Comparison of ENCODE assay signal across 19 cellular contexts in genomic region chr19:41711376-41712261, GRCh38. TPM values are rescaled to one million over a fixed set of nuclear protein-coding genes. Genes with fewer than 3 reads are reported as not detected.
DNase-seq lines count a peak whose midpoint lies in the region; ATAC-seq, FAIRE-seq and TF ChIP-seq lines count a peak whose summit lies in the region.
"Had no signal": no experiment of that assay in that cellular context is flagged by ENCODE, and none has a peak within 500 bp of the region (broad histone marks: within the 10 kb centered on the region; RNA-seq: fewer than 3 reads in every experiment).

No MANE protein-coding gene starts in this region.

- H3K9me3 ChIP-seq in HEK293 (ENCODE audit: control insufficient read depth, insufficient read depth, low read depth, low read length): no peaks in the 10 kb centered on the region
- H3K9me3 ChIP-seq in mucosa of descending colon: no peaks in the 10 kb centered on the region
- H3K9me3 ChIP-seq: A549, Caco-2 had no signal

- intact Hi-C loops in mucosa of descending colon (cut with DNase I, micrococcal nuclease): no loop called here
- intact Hi-C loops in sciatic nerve (cut with DNase I): no loop called here

- ATAC-seq in mucosa of descending colon: peak; percentile 30
- no peak for ATAC-seq in sciatic nerve
- no peak for ATAC-seq in HG03135 (IDR thresholded peaks at IDR 0.05; ENCODE audit: unreplicated experiment)
- ATAC-seq: A549 had no signal

- peak; percentile 40 for FAIRE-seq in bronchial epithelial cell (lab: Jason Lieb, UNC)
- FAIRE-seq: G401.6, GM12891 had no signal

- no peak overlapping the region for H3K27ac ChIP-seq in HEK293 (ENCODE audit: extremely low read depth, low read depth, low read length)
- H3K27ac ChIP-seq: A549, PC-9 had no signal

- H3K36me3 ChIP-seq in HEK293 (ENCODE audit: control insufficient read depth in 2 of 2, insufficient read depth in 1 of 2, low read length in 2 of 2) (no peaks in the 10 kb centered on the region), bronchial epithelial cell (ENCODE audit: control insufficient read depth, insufficient read depth, low read length) (no peaks in the 10 kb centered on the region), mucosa of descending colon (ENCODE audit: low read depth) (no peaks in the 10 kb centered on the region)

- DNase-seq in bronchial epithelial cell (ENCODE audit: low read depth) (no peak), mucosa of descending colon (peak; percentile 55 to 73 (median 68)), sciatic nerve (ENCODE audit: low spot score) (peak; percentile 15), SKM-1 treated with dmso at 0.1 percent for 144 hours (lab: John Stamatoyannopoulos, UW; ENCODE audit: unreplicated experiment) (no peak), NOMO-1 treated with dmso at 0.1 percent for 144 hours (lab: John Stamatoyannopoulos, UW; ENCODE audit: unreplicated experiment) (no peak)
- no peak for DNase-seq in activated CD4-positive, alpha-beta T cell treated with anti-CD3 and anti-CD28 coated beads for 48 hours
- DNase-seq: Caco-2, H7, NCI-H1436 treated with DMSO at 0.1 percent for 48 hours, NCI-H345, NCI-H526 treated with DMSO at 0.1 percent for 48 hours, PC-9 had no signal

- peaks cover 2% of the 10 kb centered on the region for H3K27me3 ChIP-seq in bronchial epithelial cell (ENCODE audit: control insufficient read depth, insufficient read depth, low read length)

- POLR2A ChIA-PET in HEK293 (lab: Yijun Ruan, JAX): no interaction called here

- H3K4me1 ChIP-seq in HEK293 (ENCODE audit: control insufficient read depth, insufficient read depth, low read length): no peaks in the 10 kb centered on the region
- H3K4me1 ChIP-seq in mucosa of descending colon (ENCODE audit: low read depth): peaks cover under 1% of the 10 kb centered on the region
- H3K4me1 ChIP-seq: A549, Caco-2 had no signal

- H3K4me3 ChIP-seq in HEK293 (ENCODE audit: low read depth, low read length) (no peak overlapping the region), bronchial epithelial cell (ENCODE audit: low read depth, low read length) (no peak overlapping the region), mucosa of descending colon (no peak overlapping the region)
- H3K4me3 ChIP-seq: A549, PC-9 had no signal

- CTCF ChIA-PET in HEK293 (lab: Yijun Ruan, JAX): interaction anchor here (1.1 to 2.8 kb wide), 6 partner anchors 10 to 42 kb away, joined by 3 to 12 read pairs (median 4); no protein-coding TSS in a partner anchor

- TF ChIP-seq CTCF in HEK293 (tag by site-specific recombination; IDR thresholded peaks at IDR 0.05) (no peak), bronchial epithelial cell (IDR thresholded peaks at IDR 0.05; ENCODE audit: insufficient read depth, low read length, severe bottlenecking) (no peak), mucosa of descending colon (IDR thresholded peaks at IDR 0.05) (no peak)

TF ChIP-seq in HEK293, 187 proteins besides CTCF, POLR2A, EP300 and RAD21:
- TF ChIP-seq ZNF529 (tag by site-specific recombination; IDR thresholded peaks at IDR 0.05; ENCODE audit: insufficient replicate concordance) (no peak), ZNF558 (tag by site-specific recombination; IDR thresholded peaks at IDR 0.05) (no peak), PRDM6 (tag by site-specific recombination; IDR thresholded peaks at IDR 0.05) (no peak), SCRT1 (tag by site-specific recombination; IDR thresholded peaks at IDR 0.05; ENCODE audit: borderline replicate concordance) (0 out of 2 replicates have a peak, but pooled peaks have one; percentile 18), ZBTB6 (tag by site-specific recombination; IDR thresholded peaks at IDR 0.05) (no peak), SCRT2 (tag by site-specific recombination; IDR thresholded peaks at IDR 0.05) (peak; percentile 55)

RNA-seq across cellular contexts. Expression of gene CEACAM5, which starts 3.2 kb away (rescaled TPM):
- 11.6 and 40.6 TPM in 2 replicates for total RNA-seq in bronchial epithelial cell
- total RNA-seq in mucosa of descending colon: 1,000 to 10,000 TPM; 2,069 to 7,240 (median 3,325) TPM
- 0.22 TPM for total RNA-seq in sciatic nerve
- total RNA-seq: H7, HT1080, LHCN-M2 had no signal

RNA-seq across cellular contexts. Expression of gene CEACAM7, which starts 23.5 kb away (rescaled TPM):
- total RNA-seq in bronchial epithelial cell (0.79 and 7.3 TPM in 2 replicates), mucosa of descending colon (1,000 to 10,000 TPM in 2 of 3 donors, 100 to 1,000 TPM in 1; 753 to 3,639 (median 2,117) TPM), sciatic nerve (not detected)
- total RNA-seq: Caco-2, H7, HT1080, LHCN-M2, PC-9 had no signal

RNA-seq across cellular contexts. Expression of gene CEACAM6, which starts 43.7 kb away (rescaled TPM):
- 13.7 and 41.6 TPM in 2 replicates for total RNA-seq in bronchial epithelial cell
- total RNA-seq in mucosa of descending colon: 1,000 to 10,000 TPM in 1 of 3 donors, 100 to 1,000 TPM in 2; 249 to 1,767 (median 431) TPM
- total RNA-seq in sciatic nerve: 1.1 TPM
- total RNA-seq: H7, HT1080, LHCN-M2 had no signal

Comparison
In these comparisons a context has a peak if more than half of its experiments do, and no peak if none do; other contexts are left out.
1. DNase-seq: peak in mucosa of descending colon (3 of 3) and sciatic nerve (single experiment); none in bronchial epithelial cell (single experiment), activated CD4-positive, alpha-beta T cell treated with anti-CD3 and anti-CD28 coated beads for 48 hours (single experiment), SKM-1 treated with dmso at 0.1 percent for 144 hours (single experiment) and NOMO-1 treated with dmso at 0.1 percent for 144 hours (single experiment).
2. RNA of gene CEACAM5, which starts 3.2 kb away (total RNA-seq): 2,069 to 7,240 TPM in mucosa of descending colon; 11.6 to 40.6 TPM in bronchial epithelial cell and 0.22 TPM in sciatic nerve (single experiment); every median in the first group is over 10 times any median in the second.
3. RNA of gene CEACAM7, which starts 23.5 kb away (total RNA-seq): 753 to 3,639 TPM in mucosa of descending colon; 0.79 to 7.3 TPM in bronchial epithelial cell and not detected in sciatic nerve (single experiment); every median in the first group is over 10 times any median in the second.